27 cellular contexts compared by ENCODE assay signal in genomic region chr2:162574615-162575452, GRCh38.
DNase-seq lines count a peak whose midpoint lies in the region; ATAC-seq lines count a peak whose summit lies in the region.
"Had no signal": no experiment of that assay in that cellular context is flagged by ENCODE, and none has a peak within 500 bp of the region (broad histone marks: within the 10 kb centered on the region; RNA-seq: fewer than 3 reads in every experiment).

No MANE protein-coding gene starts in this region.

- ATAC-seq in left colon (peak; percentile 99), HG02870 (IDR thresholded peaks at IDR 0.05; ENCODE audit: unreplicated experiment) (no peak)
- ATAC-seq in activated naive CD8-positive, alpha-beta T cell treated with anti-CD3 and anti-CD28 coated beads, Interleukin-2, amount 50 U/mL, for 24 hours: no peak
- ATAC-seq: activated T-cell treated with anti-CD3 and anti-CD28 coated beads, Interleukin-2, amount 50 U/mL, for 4 hours; effector memory CD8-positive, alpha-beta T cell; gastrocnemius medialis; K562 had no signal

- H2BK12ac ChIP-seq in trophoblast cell (ENCODE audit: low read length): no peak overlapping the region

- intact Hi-C loops in left colon (cut with DNase I, micrococcal nuclease): no loop called here

- H3K27me3 Mint-ChIP-seq in activated naive CD8-positive, alpha-beta T cell treated with anti-CD3 and anti-CD28 coated beads, Interleukin-2, amount 50 U/mL, for 24 hours: no peaks in the 10 kb centered on the region
- H3K27me3 Mint-ChIP-seq: effector memory CD8-positive, alpha-beta T cell; stimulated activated naive CD8-positive, alpha-beta T cell treated with anti-CD3 and anti-CD28 coated beads, Interleukin-15, Interleukin-2, amounts not matched to agents 100 ng/mL and 50 ng/mL, for 24 hours had no signal

- no peaks in the 10 kb centered on the region for H3K4me1 Mint-ChIP-seq in activated naive CD8-positive, alpha-beta T cell treated with anti-CD3 and anti-CD28 coated beads, Interleukin-2, amount 50 U/mL, for 24 hours

- no peaks in the 10 kb centered on the region for H3K36me3 ChIP-seq in trophoblast cell (ENCODE audit: control insufficient read depth in 1 of 2, insufficient read depth in 2 of 2, low read length in 2 of 2)
- H3K36me3 ChIP-seq: BLaER1 treated with 17β-estradiol and CSF1 and Interleukin-3, amounts not matched to agents 10 nM and 100 nM; esophagus muscularis mucosa; gastrocnemius medialis had no signal

- no peak overlapping the region for H2AFZ ChIP-seq in trophoblast cell (ENCODE audit: insufficient read depth, low read length, poor library complexity)

- H3K79me2 ChIP-seq in trophoblast cell (ENCODE audit: control insufficient read depth, insufficient read depth, low read length, poor library complexity): no peaks in the 10 kb centered on the region

- no peak overlapping the region for H2AK5ac ChIP-seq in trophoblast cell (ENCODE audit: low read length)

- peak overlapping the region; percentile 43 for H4K12ac ChIP-seq in trophoblast cell (ENCODE audit: low read depth, low read length)

- no peak overlapping the region for H3K4me3 Mint-ChIP-seq in activated naive CD8-positive, alpha-beta T cell treated with anti-CD3 and anti-CD28 coated beads, Interleukin-2, amount 50 U/mL, for 24 hours
- H3K4me3 Mint-ChIP-seq: activated T-cell treated with anti-CD3 and anti-CD28 coated beads, Interleukin-2, amount 50 U/mL, for 4 hours; effector memory CD8-positive, alpha-beta T cell; HFFc6; stimulated activated naive CD8-positive, alpha-beta T cell treated with anti-CD3 and anti-CD28 coated beads, Interleukin-15, Interleukin-2, amounts not matched to agents 100 ng/mL and 50 ng/mL, for 24 hours; T-helper 1 cell treated with Interleukin-12 subunit alpha and Interleukin-12 subunit beta and Interleukin-4 antibody, amounts not matched to agents 30 μg/mL and 1 μg/mL, for 36 hours had no signal

- no peak overlapping the region for H3K4me3 ChIP-seq in trophoblast cell (ENCODE audit: low read depth, low read length)
- H3K4me3 ChIP-seq: BLaER1 treated with 17β-estradiol and CSF1 and Interleukin-3, amounts not matched to agents 10 nM and 100 nM; coronary artery; gastrocnemius medialis; K562 had no signal

- peaks cover 8% of the 10 kb centered on the region for H3K9me3 Mint-ChIP-seq in activated naive CD8-positive, alpha-beta T cell treated with anti-CD3 and anti-CD28 coated beads, Interleukin-2, amount 50 U/mL, for 24 hours
- H3K9me3 Mint-ChIP-seq: activated T-cell treated with anti-CD3 and anti-CD28 coated beads, Interleukin-2, amount 50 U/mL, for 4 hours; effector memory CD8-positive, alpha-beta T cell; T-helper 1 cell treated with Interleukin-12 subunit alpha and Interleukin-12 subunit beta and Interleukin-4 antibody, amounts not matched to agents 30 μg/mL and 1 μg/mL, for 36 hours had no signal

- in situ Hi-C loops in Caki2 (cut with HindIII; ENCODE audit: low pct_unique_long_range_greater_than_20kb, low sequenced_read_pairs): no loop called here
- in situ Hi-C loops in ACHN (cut with HindIII; ENCODE audit: low pct_ligation_motif_present, low pct_unique_long_range_greater_than_20kb, low sequenced_read_pairs): no loop called here

- no peaks in the 10 kb centered on the region for H3K36me3 Mint-ChIP-seq in activated naive CD8-positive, alpha-beta T cell treated with anti-CD3 and anti-CD28 coated beads, Interleukin-2, amount 50 U/mL, for 24 hours (ENCODE audit: low read depth)

- no peaks in the 10 kb centered on the region for H3K79me1 ChIP-seq in trophoblast cell (ENCODE audit: low read length)

- no peak overlapping the region for H3K14ac ChIP-seq in trophoblast cell (ENCODE audit: low read length)

- no peaks in the 10 kb centered on the region for H3K27me3 ChIP-seq in trophoblast cell (ENCODE audit: insufficient read depth, low read length)
- H3K27me3 ChIP-seq: BLaER1 treated with 17β-estradiol and CSF1 and Interleukin-3, amounts not matched to agents 10 nM and 100 nM; esophagus muscularis mucosa; gastrocnemius medialis had no signal

- H3K9ac ChIP-seq in trophoblast cell (ENCODE audit: low read length): no peak overlapping the region
- H3K9ac ChIP-seq: BLaER1 treated with 17β-estradiol and CSF1 and Interleukin-3, amounts not matched to agents 10 nM and 100 nM had no signal

- no peak overlapping the region for H3K27ac ChIP-seq in trophoblast cell (ENCODE audit: low read depth, low read length)
- H3K27ac ChIP-seq: BLaER1 treated with 17β-estradiol and CSF1 and Interleukin-3, amounts not matched to agents 10 nM and 100 nM; coronary artery; gastrocnemius medialis had no signal

- H4K8ac ChIP-seq in trophoblast cell (ENCODE audit: low read depth, low read length): no peak overlapping the region

- no peak overlapping the region for H3K4ac ChIP-seq in trophoblast cell (ENCODE audit: low read depth, low read length)

- H3K27ac Mint-ChIP-seq in activated naive CD8-positive, alpha-beta T cell treated with anti-CD3 and anti-CD28 coated beads, Interleukin-2, amount 50 U/mL, for 24 hours: no peak overlapping the region
- H3K27ac Mint-ChIP-seq: effector memory CD8-positive, alpha-beta T cell; HFFc6; stimulated activated naive CD8-positive, alpha-beta T cell treated with anti-CD3 and anti-CD28 coated beads, Interleukin-15, Interleukin-2, amounts not matched to agents 100 ng/mL and 50 ng/mL, for 24 hours; T-helper 1 cell treated with Interleukin-12 subunit alpha and Interleukin-12 subunit beta and Interleukin-4 antibody, amounts not matched to agents 30 μg/mL and 1 μg/mL, for 36 hours had no signal

- DNase-seq in Caki2 (ENCODE audit: low read depth) (peak; percentile 27), NCI-H69 (lab: John Stamatoyannopoulos, UW) (peak; percentile 37), left colon (peak; percentile 15 to 31), trophoblast cell (no peak), NCI-H1092 treated with DMSO at 0.1 percent for 48 hours (lab: John Stamatoyannopoulos, UW) (no peak), ACHN (no peak)
- DNase-seq in activated naive CD8-positive, alpha-beta T cell treated with anti-CD3 and anti-CD28 coated beads, Interleukin-2, amount 50 U/mL, for 24 hours: no peak
- DNase-seq: activated CD4-positive, alpha-beta T cell treated with anti-CD3 and anti-CD28 coated beads for 4 hours; activated naive CD4-positive, alpha-beta T cell treated with Interleukin-2 at 50 U/mL for 16 hours; activated T-cell treated with anti-CD3 and anti-CD28 coated beads, Interleukin-2, amount 50 U/mL, for 4 hours; amniotic stem cell; effector memory CD8-positive, alpha-beta T cell; gastrocnemius medialis; GF-D8; HFFc6; islet precursor cell; mammary epithelial cell; NCI-H1436 treated with DMSO at 0.1 percent for 48 hours; NCI-H526 treated with DMSO at 0.1 percent for 48 hours; retina had no signal

- H3K4me2 ChIP-seq in trophoblast cell (ENCODE audit: low read length): no peak overlapping the region
- H3K4me2 ChIP-seq: BLaER1 treated with 17β-estradiol and CSF1 and Interleukin-3, amounts not matched to agents 10 nM and 100 nM had no signal

- no peaks in the 10 kb centered on the region for H3K9me3 ChIP-seq in trophoblast cell (ENCODE audit: insufficient read depth, low read depth, low read length)
- H3K9me3 ChIP-seq: BLaER1 treated with 17β-estradiol and CSF1 and Interleukin-3, amounts not matched to agents 10 nM and 100 nM; esophagus muscularis mucosa; gastrocnemius medialis had no signal

- peaks cover 0 to 2% of the 10 kb centered on the region in 2 experiments for H3K4me1 ChIP-seq in trophoblast cell (ENCODE audit: control insufficient read depth in 1 of 2, insufficient read depth in 2 of 2, low read length in 2 of 2)
- H3K4me1 ChIP-seq: BLaER1 treated with 17β-estradiol and CSF1 and Interleukin-3, amounts not matched to agents 10 nM and 100 nM had no signal

- H2BK5ac ChIP-seq in trophoblast cell (ENCODE audit: low read depth, low read length, poor library complexity): no peak overlapping the region

- no peak overlapping the region for H4K91ac ChIP-seq in trophoblast cell (ENCODE audit: low read depth, low read length)

- H2BK120ac ChIP-seq in trophoblast cell (ENCODE audit: insufficient read depth, low read length, poor library complexity): no peak overlapping the region

- no peak overlapping the region for H3K23ac ChIP-seq in trophoblast cell (ENCODE audit: low read length)

- WGBS in trophoblast cell (ENCODE audit: extremely low coverage, insufficient coverage, insufficient read length): no CpG with 5 or more reads among the region's 5 CpGs

- H3K18ac ChIP-seq in trophoblast cell (ENCODE audit: low read length): no peak overlapping the region

Comparison
In these comparisons a context has a peak if more than half of its experiments do, and no peak if none do; other contexts are left out.
1. DNase-seq: peak in Caki2 (single experiment), NCI-H69 (single experiment) and left colon (2 of 2); none in trophoblast cell (0 of 2), NCI-H1092 treated with DMSO at 0.1 percent for 48 hours (single experiment), activated naive CD8-positive, alpha-beta T cell treated with anti-CD3 and anti-CD28 coated beads, Interleukin-2, amount 50 U/mL, for 24 hours (single experiment) and ACHN (single experiment).